ENCODE assay signal across 8 cellular contexts in the genomic region with DNA sequence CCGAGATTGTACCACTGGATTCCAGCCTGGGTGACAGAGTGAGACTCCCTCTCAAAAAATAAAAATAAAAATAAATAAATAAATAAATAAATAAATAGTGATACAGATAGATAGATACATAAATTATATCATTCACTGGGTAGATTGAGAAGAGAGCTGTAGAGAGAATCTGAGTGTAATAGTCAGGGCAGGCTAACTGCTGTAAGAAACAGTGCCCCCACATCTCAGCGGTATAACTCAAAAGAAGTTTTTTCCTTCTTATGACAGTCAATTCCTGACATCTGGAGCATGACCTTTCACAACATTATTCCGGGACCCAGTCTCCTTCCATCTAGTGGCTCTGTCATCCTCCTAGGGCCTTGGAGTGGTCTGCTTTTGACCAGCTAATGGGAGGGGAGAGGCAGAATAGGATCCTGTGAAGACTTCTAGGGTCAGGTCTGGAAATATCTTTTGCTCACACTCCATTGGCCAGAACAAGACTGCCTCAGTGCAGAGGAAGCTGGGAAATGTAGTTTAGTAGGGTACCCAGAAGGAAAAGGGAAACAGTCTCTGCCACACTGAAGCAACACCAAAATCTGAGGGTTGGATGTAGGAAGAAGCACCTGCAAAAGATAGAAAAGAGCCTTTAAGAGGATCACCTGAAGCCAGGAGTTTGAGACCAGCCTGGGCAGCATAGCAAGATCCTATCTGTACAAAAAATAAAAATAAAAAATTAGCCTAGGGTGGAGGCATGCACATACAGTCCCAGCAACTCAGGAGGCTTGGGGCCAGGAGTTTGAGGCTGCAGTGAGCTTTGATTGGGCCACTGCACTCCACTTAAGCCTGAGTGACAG. TPM values are rescaled to one million over a fixed set of nuclear protein-coding genes. Genes with fewer than 3 reads are reported as not detected.
DNase-seq lines count a peak whose midpoint lies in the region; ATAC-seq and TF ChIP-seq lines count a peak whose summit lies in the region.

No MANE protein-coding gene starts in this region.

- 56% methylated on average over 3 of the region's 3 CpGs for WGBS in suprapubic skin

- H3K36me3 ChIP-seq in osteoblast (ENCODE audit: insufficient read depth, low read length), result no peaks in the 10 kb centered on the region
- H3K36me3 ChIP-seq in suprapubic skin, result no peaks in the 10 kb centered on the region

- no peaks in the 10 kb centered on the region for H3K9me3 Mint-ChIP-seq in activated CD4-positive, alpha-beta T cell treated with anti-CD3 and anti-CD28 coated beads, Interleukin-2, amount 10 ng/mL, durations not matched to agents 7 days and 5 days
- H3K9me3 Mint-ChIP-seq in central memory CD8-positive, alpha-beta T cell, result no peaks in the 10 kb centered on the region

- POLR2A ChIA-PET in activated CD4-positive, alpha-beta T cell treated with anti-CD3 and anti-CD28 coated beads, Interleukin-2, amount 10 ng/mL, durations not matched to agents 7 days and 5 days (lab: Charles Lee), result no interaction called here

- H3K4me3 ChIP-seq in osteoblast (ENCODE audit: insufficient read depth, low read length), result no peak overlapping the region
- H3K4me3 ChIP-seq in suprapubic skin, result no peak overlapping the region

- no peaks in the 10 kb centered on the region for H3K79me2 ChIP-seq in osteoblast (ENCODE audit: insufficient read depth, low read length)

- H3K27me3 ChIP-seq in osteoblast (ENCODE audit: insufficient read depth, low read length), result no peaks in the 10 kb centered on the region
- H3K27me3 ChIP-seq in suprapubic skin, result no peaks in the 10 kb centered on the region

- H3K36me3 Mint-ChIP-seq in activated CD4-positive, alpha-beta T cell treated with anti-CD3 and anti-CD28 coated beads, Interleukin-2, amount 10 ng/mL, durations not matched to agents 7 days and 5 days (ENCODE audit: low read depth), result peaks cover 13% of the 10 kb centered on the region
- H3K36me3 Mint-ChIP-seq in central memory CD8-positive, alpha-beta T cell (ENCODE audit: insufficient read depth), result peaks cover 14% of the 10 kb centered on the region

- peak; percentile 38 for DNase-seq in activated CD4-positive, alpha-beta T cell treated with anti-CD3 and anti-CD28 coated beads, Interleukin-2, amount 10 ng/mL, durations not matched to agents 7 days and 5 days
- DNase-seq in activated CD4-positive, alpha-beta T cell treated with anti-CD3 and anti-CD28 coated beads, Interleukin-2, amount 50 U/mL, for 1 hour, result no peak
- DNase-seq in NCI-H82 (lab: John Stamatoyannopoulos, UW) (peak; percentile 70), osteoblast (ENCODE audit: insufficient read length, low spot score, missing footprints) (peak; percentile 87), suprapubic skin (ENCODE audit: low spot score in 2 of 2) (no peak), 8988T (no peak)
- DNase-seq in central memory CD8-positive, alpha-beta T cell (ENCODE audit: low spot score in 2 of 2), result no peak

- CTCF ChIA-PET in activated CD4-positive, alpha-beta T cell treated with anti-CD3 and anti-CD28 coated beads, Interleukin-2, amount 10 ng/mL, durations not matched to agents 7 days and 5 days (lab: Charles Lee), result interaction anchor here (0.5 to 1.9 kb wide), 5 partner anchors 14 to 372 kb away, joined by 3 to 4 read pairs (median 3); no protein-coding TSS in a partner anchor

- peaks cover 42% of the 10 kb centered on the region for H3K4me1 Mint-ChIP-seq in activated CD4-positive, alpha-beta T cell treated with anti-CD3 and anti-CD28 coated beads, Interleukin-2, amount 10 ng/mL, durations not matched to agents 7 days and 5 days
- H3K4me1 Mint-ChIP-seq in central memory CD8-positive, alpha-beta T cell, result peaks cover 35% of the 10 kb centered on the region

- H3K9me3 ChIP-seq in osteoblast (ENCODE audit: low read depth, low read length) (no peaks in the 10 kb centered on the region), suprapubic skin (no peaks in the 10 kb centered on the region)

- H3K4me1 ChIP-seq in osteoblast (ENCODE audit: insufficient read depth, low read length), result peaks cover 3% of the 10 kb centered on the region
- peaks cover 9% of the 10 kb centered on the region for H3K4me1 ChIP-seq in suprapubic skin

- TF ChIP-seq EP300 in suprapubic skin (IDR thresholded peaks at IDR 0.05), result no peak

- peak overlapping the region; percentile 31 for H3K27ac Mint-ChIP-seq in activated CD4-positive, alpha-beta T cell treated with anti-CD3 and anti-CD28 coated beads, Interleukin-2, amount 10 ng/mL, durations not matched to agents 7 days and 5 days
- peak overlapping the region; percentile 7 for H3K27ac Mint-ChIP-seq in central memory CD8-positive, alpha-beta T cell (ENCODE audit: low read depth)

- H3K27me3 Mint-ChIP-seq in activated CD4-positive, alpha-beta T cell treated with anti-CD3 and anti-CD28 coated beads, Interleukin-2, amount 10 ng/mL, durations not matched to agents 7 days and 5 days, result no peaks in the 10 kb centered on the region
- H3K27me3 Mint-ChIP-seq in central memory CD8-positive, alpha-beta T cell, result no peaks in the 10 kb centered on the region

- H3K4me2 ChIP-seq in osteoblast (ENCODE audit: insufficient read depth, low read length), result no peak overlapping the region

- TF ChIP-seq CTCF in osteoblast (IDR thresholded peaks at IDR 0.05; ENCODE audit: extremely low read depth, low read depth, low read length) (no peak), suprapubic skin (IDR thresholded peaks at IDR 0.05) (no peak)

- no peak overlapping the region for H3K4me3 Mint-ChIP-seq in activated CD4-positive, alpha-beta T cell treated with anti-CD3 and anti-CD28 coated beads, Interleukin-2, amount 10 ng/mL, durations not matched to agents 7 days and 5 days
- H3K4me3 Mint-ChIP-seq in central memory CD8-positive, alpha-beta T cell, result no peak overlapping the region

- ATAC-seq in central memory CD8-positive, alpha-beta T cell (replicated peaks; ENCODE audit: extremely low read depth, poor library complexity, severe bottlenecking), result no peak
- no peak for ATAC-seq in GM21717 (IDR thresholded peaks at IDR 0.05; ENCODE audit: unreplicated experiment)

- TF ChIP-seq POLR2A in suprapubic skin (IDR thresholded peaks at IDR 0.05), result no peak

- H4K20me1 ChIP-seq in osteoblast (ENCODE audit: insufficient read depth, low read length), result peaks cover 2% of the 10 kb centered on the region

- no peak overlapping the region for H2AFZ ChIP-seq in osteoblast (ENCODE audit: low read length)

- H3K27ac ChIP-seq in osteoblast (ENCODE audit: low read depth, low read length) (no peak overlapping the region), suprapubic skin (no peak overlapping the region)

RNA-seq across cellular contexts. Expression of gene QPRT, which starts 3.0 kb away (rescaled TPM):
- total RNA-seq in activated CD4-positive, alpha-beta T cell treated with anti-CD3 and anti-CD28 coated beads, Interleukin-2, amount 10 ng/mL, durations not matched to agents 7 days and 5 days, result 1 to 10 TPM; 3.9 to 4.8 TPM
- total RNA-seq in osteoblast (18.0 and 19.5 TPM in 2 replicates), suprapubic skin (1 to 10 TPM; 2.2 to 5.5 (median 3.5) TPM)

RNA-seq across cellular contexts. Expression of gene SPN, which starts 13.0 kb away (rescaled TPM):
- total RNA-seq in activated CD4-positive, alpha-beta T cell treated with anti-CD3 and anti-CD28 coated beads, Interleukin-2, amount 10 ng/mL, durations not matched to agents 7 days and 5 days, result 100 to 1,000 TPM; 351 to 357 TPM
- total RNA-seq in osteoblast (under 0.01 TPM in 1 of 2 replicates, not detected in the other), suprapubic skin (1 to 10 TPM; 2.2 to 6.3 (median 4.7) TPM)

Comparison
In these comparisons a context has a peak if more than half of its experiments do, and no peak if none do; other contexts are left out.
1. DNase-seq: peak in activated CD4-positive, alpha-beta T cell treated with anti-CD3 and anti-CD28 coated beads, Interleukin-2, amount 10 ng/mL, durations not matched to agents 7 days and 5 days (single experiment), NCI-H82 (single experiment) and osteoblast (single experiment); none in activated CD4-positive, alpha-beta T cell treated with anti-CD3 and anti-CD28 coated beads, Interleukin-2, amount 50 U/mL, for 1 hour (single experiment), central memory CD8-positive, alpha-beta T cell (0 of 2), suprapubic skin (0 of 2) and 8988T (single experiment).
2. RNA of gene SPN, which starts 13.0 kb away (total RNA-seq): 351 to 357 TPM in activated CD4-positive, alpha-beta T cell treated with anti-CD3 and anti-CD28 coated beads, Interleukin-2, amount 10 ng/mL, durations not matched to agents 7 days and 5 days; 2.2 to 6.3 TPM in suprapubic skin and under 0.01 TPM in osteoblast; every median in the first group is over 10 times any median in the second.